In genomic region chr10:8543361-8544056, GRCh38 we compare ENCODE assay signal across 1 cellular context.
A peak's percentile ranks its signal among the peaks of the same experiment; 100 is the strongest.
TF ChIP-seq lines count a peak whose summit lies in the region.

No MANE protein-coding gene starts in this region.

TF ChIP-seq in HEK293, 187 proteins besides CTCF, POLR2A, EP300 and RAD21 (continued from another document):
- TF ChIP-seq, protein P1, sequence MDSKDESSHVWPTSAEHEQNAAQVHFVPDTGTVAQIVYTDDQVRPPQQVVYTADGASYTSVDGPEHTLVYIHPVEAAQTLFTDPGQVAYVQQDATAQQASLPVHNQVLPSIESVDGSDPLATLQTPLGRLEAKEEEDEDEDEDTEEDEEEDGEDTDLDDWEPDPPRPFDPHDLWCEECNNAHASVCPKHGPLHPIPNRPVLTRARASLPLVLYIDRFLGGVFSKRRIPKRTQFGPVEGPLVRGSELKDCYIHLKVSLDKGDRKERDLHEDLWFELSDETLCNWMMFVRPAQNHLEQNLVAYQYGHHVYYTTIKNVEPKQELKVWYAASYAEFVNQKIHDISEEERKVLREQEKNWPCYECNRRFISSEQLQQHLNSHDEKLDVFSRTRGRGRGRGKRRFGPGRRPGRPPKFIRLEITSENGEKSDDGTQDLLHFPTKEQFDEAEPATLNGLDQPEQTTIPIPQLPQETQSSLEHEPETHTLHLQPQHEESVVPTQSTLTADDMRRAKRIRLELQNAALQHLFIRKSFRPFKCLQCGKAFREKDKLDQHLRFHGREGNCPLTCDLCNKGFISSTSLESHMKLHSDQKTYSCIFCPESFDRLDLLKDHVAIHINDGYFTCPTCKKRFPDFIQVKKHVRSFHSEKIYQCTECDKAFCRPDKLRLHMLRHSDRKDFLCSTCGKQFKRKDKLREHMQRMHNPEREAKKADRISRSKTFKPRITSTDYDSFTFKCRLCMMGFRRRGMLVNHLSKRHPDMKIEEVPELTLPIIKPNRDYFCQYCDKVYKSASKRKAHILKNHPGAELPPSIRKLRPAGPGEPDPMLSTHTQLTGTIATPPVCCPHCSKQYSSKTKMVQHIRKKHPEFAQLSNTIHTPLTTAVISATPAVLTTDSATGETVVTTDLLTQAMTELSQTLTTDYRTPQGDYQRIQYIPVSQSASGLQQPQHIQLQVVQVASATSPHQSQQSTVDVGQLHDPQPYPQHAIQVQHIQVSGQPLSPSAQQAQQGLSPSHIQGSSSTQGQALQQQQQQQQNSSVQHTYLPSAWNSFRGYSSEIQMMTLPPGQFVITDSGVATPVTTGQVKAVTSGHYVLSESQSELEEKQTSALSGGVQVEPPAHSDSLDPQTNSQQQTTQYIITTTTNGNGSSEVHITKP (tag by site-specific recombination; IDR thresholded peaks at IDR 0.05): no peak
- TF ChIP-seq ZNF580 (tag by site-specific recombination; IDR thresholded peaks at IDR 0.05) (no peak), ZNF791 (tag by site-specific recombination; IDR thresholded peaks at IDR 0.05) (0 out of 2 replicates have a peak, but pooled peaks have one; percentile 20), ZBTB21 (tag by site-specific recombination; IDR thresholded peaks at IDR 0.05) (no peak), ZNF121 (tag by site-specific recombination; IDR thresholded peaks at IDR 0.05) (no peak)
